8 cellular contexts compared by ENCODE assay signal in the genomic region with DNA sequence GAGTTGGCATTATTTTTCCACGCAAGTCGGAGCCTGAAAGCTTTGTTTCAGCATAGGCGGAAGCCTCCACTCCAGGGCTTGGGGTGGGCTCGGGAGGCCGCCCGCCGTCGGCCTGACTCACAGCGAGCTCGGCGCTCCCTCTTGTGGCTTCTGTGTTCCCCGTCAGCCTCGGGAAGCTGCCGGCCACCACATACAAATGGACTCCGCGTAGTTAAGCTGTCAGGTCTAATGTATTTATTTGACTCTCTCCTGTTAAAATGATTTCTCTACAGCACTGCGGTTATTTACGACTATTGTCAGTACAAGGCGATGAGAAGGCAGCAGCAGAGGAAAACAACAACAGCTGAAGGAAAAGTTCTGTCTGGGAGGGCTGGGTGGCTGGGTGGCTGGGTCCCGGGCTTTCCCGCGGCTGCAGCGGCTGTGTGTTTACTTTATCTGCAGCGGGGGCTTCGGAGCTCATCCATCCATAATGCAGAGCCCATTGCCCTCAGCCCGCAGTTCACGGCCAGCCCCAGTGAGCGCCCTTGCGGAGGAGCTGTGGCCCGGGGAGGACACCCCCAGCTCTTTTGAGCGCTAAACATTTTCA.
DNase-seq lines count a peak whose midpoint lies in the region; ATAC-seq and TF ChIP-seq lines count a peak whose summit lies in the region.

No MANE protein-coding gene starts in this region.

- POLR2A ChIA-PET in IMR-90 (lab: Charles Lee; ENCODE audit: unreplicated experiment), result no interaction called here
- POLR2A ChIA-PET in PC-3 (lab: Charles Lee; ENCODE audit: unreplicated experiment), result interaction anchor here (0.7 kb wide), 1 partner anchor 191 kb away, joined by 3 read pairs; no protein-coding TSS in a partner anchor

- no peak overlapping the region for H3K18ac ChIP-seq in IMR-90 (ENCODE audit: low read depth, low read length)

- H3K9ac ChIP-seq in IMR-90 (ENCODE audit: low read depth, low read length), result no peak overlapping the region
- peak overlapping the region; percentile 38 for H3K9ac ChIP-seq in PC-3 (ENCODE audit: low read length)

- H4K20me1 ChIP-seq in IMR-90 (ENCODE audit: insufficient read depth, low read length) (no peaks in the 10 kb centered on the region), PC-3 (ENCODE audit: low read length) (no peaks in the 10 kb centered on the region)

- no peaks in the 10 kb centered on the region for H3K36me3 ChIP-seq in IMR-90 (ENCODE audit: control insufficient read depth, insufficient read depth, low read length)
- no peaks in the 10 kb centered on the region for H3K36me3 ChIP-seq in PC-3 (ENCODE audit: low read depth, low read length)
- H3K36me3 ChIP-seq in ectodermal cell (ENCODE audit: control insufficient read depth, insufficient read depth, low read length), result no peaks in the 10 kb centered on the region
- H3K36me3 ChIP-seq in stomach, result no peaks in the 10 kb centered on the region

- no peaks in the 10 kb centered on the region for H3K9me2 ChIP-seq in PC-3 (replicated peaks; ENCODE audit: low read length)

- no peaks in the 10 kb centered on the region for H3K79me2 ChIP-seq in PC-3 (ENCODE audit: low read length)

- H3K9me1 ChIP-seq in IMR-90 (ENCODE audit: insufficient read depth, low read length), result no peaks in the 10 kb centered on the region

- peak overlapping the region; percentile 77 for H3K4me2 ChIP-seq in IMR-90 (ENCODE audit: low read depth, low read length)
- peak overlapping the region; percentile 90 for H3K4me2 ChIP-seq in PC-3 (ENCODE audit: low read length)

- no peak overlapping the region for H3K4ac ChIP-seq in IMR-90 (ENCODE audit: low read depth, low read length)

- no peaks in the 10 kb centered on the region for H3F3A ChIP-seq in PC-3 (ENCODE audit: low read length, unreplicated experiment)

- CTCF ChIA-PET in IMR-90 (lab: Yijun Ruan, JAX) (interaction anchor here (0.5 to 1.7 kb wide), 12 partner anchors 9 to 1186 kb away, joined by 3 to 11 read pairs (median 4); no protein-coding TSS in a partner anchor), PC-3 (lab: Charles Lee) (interaction anchor here (0.5 to 2.7 kb wide), 26 partner anchors 20 to 1186 kb away, joined by 3 to 35 read pairs (median 4); no protein-coding TSS in a partner anchor)

- WGBS in IMR-90 (ENCODE audit: extremely low coverage in 2 of 2, insufficient read length in 1 of 2), 2 experiments, result 0% methylated on average over 4 of the region's 31 CpGs; no CpG with 5 or more reads in 1 of the 2 experiments
- 6 to 7% methylated on average over 31 of the region's 31 CpGs for WGBS in ectodermal cell, 2 experiments
- WGBS in stomach, 5 donors, result 2 to 6% (median 3%) methylated on average over 30 to 31 of the region's 31 CpGs

- TF ChIP-seq POLR2A in IMR-90 (IDR thresholded peaks at IDR 0.05; ENCODE audit: low read depth, low read length) (no peak), stomach (IDR thresholded peaks at IDR 0.05) (no peak)

- H3K4me1 ChIP-seq in IMR-90 (ENCODE audit: control insufficient read depth, insufficient read depth, low read length) (no peaks in the 10 kb centered on the region), PC-3 (ENCODE audit: insufficient read depth, low read length) (peaks cover 25% of the 10 kb centered on the region), ectodermal cell (ENCODE audit: control insufficient read depth, insufficient read depth, low read length) (peaks cover 5% of the 10 kb centered on the region), stomach (peaks cover 0 to 16% (median 11%) of the 10 kb centered on the region in 4 donors)

- H3K23ac ChIP-seq in IMR-90 (ENCODE audit: low read depth, low read length), result no peak overlapping the region

- no peaks in the 10 kb centered on the region for H3K79me1 ChIP-seq in IMR-90 (ENCODE audit: low read depth in 1 of 2, low read length in 2 of 2)

- dilution Hi-C loops in IMR-90 (cut with HindIII; ENCODE audit: low sequenced_read_pairs, unreplicated experiment), result no loop called here

- BruUV-seq in IMR-90 (replicated peaks; lab: Mats Ljungman, UMichigan), result no TSS peak
- no TSS peak for BruUV-seq in PC-3 (replicated peaks; lab: Mats Ljungman, UMichigan)

- no peak overlapping the region for H3K27ac ChIP-seq in IMR-90 (ENCODE audit: insufficient read depth, low read length)
- peak overlapping the region; percentile 26 for H3K27ac ChIP-seq in PC-3 (ENCODE audit: low read length)
- no peak overlapping the region for H3K27ac ChIP-seq in ectodermal cell (ENCODE audit: insufficient read depth, low read depth, low read length, poor library complexity, severe bottlenecking)
- no peak overlapping the region for H3K27ac ChIP-seq in stomach

- TF ChIP-seq RAD21 in IMR-90 (IDR thresholded peaks at IDR 0.05; ENCODE audit: low read length), result peak; percentile 57

- H3K4me3 ChIP-seq in IMR-90 (ENCODE audit: insufficient read depth, low read depth, low read length) (no peak overlapping the region), PC-3 (ENCODE audit: low read length) (peak overlapping the region; percentile 66), ectodermal cell (ENCODE audit: insufficient read depth, low read depth, low read length) (peak overlapping the region; percentile 31), stomach (peak overlapping the region; percentile 12 to 30 (median 19))

- H2BK120ac ChIP-seq in IMR-90 (ENCODE audit: low read depth, low read length), result no peak overlapping the region

- ATAC-seq in GM21390 (IDR thresholded peaks at IDR 0.05; ENCODE audit: unreplicated experiment) (peak; percentile 79), IMR-90 (ENCODE audit: low read depth) (peak; percentile 97), PC-3 (peak; percentile 82)

- DNase-seq in DMS79 treated with DMSO at 0.1 percent for 48 hours (lab: John Stamatoyannopoulos, UW) (peak; percentile 84), IMR-90 (peak; percentile 45), PC-3 (peak; percentile 86), lung microvascular endothelial cell (ENCODE audit: low read depth in 2 of 2) (peak; percentile 79 to 80), stomach (peak; percentile 58)
- no peak for DNase-seq in activated naive CD4-positive, alpha-beta T cell treated with Interleukin-2 at 50 U/mL for 16 hours

- no peak overlapping the region for H2AK9ac ChIP-seq in IMR-90 (replicated peaks; ENCODE audit: low read depth, low read length, poor library complexity)

- no peak overlapping the region for H4K5ac ChIP-seq in IMR-90 (ENCODE audit: low read depth, low read length)

- in situ Hi-C loops in IMR-90 (cut with MboI; ENCODE audit: low sequenced_read_pairs), result loop anchor here (10.0 kb wide), 1 partner anchor 227 kb away; no protein-coding TSS in a partner anchor

- H2AK5ac ChIP-seq in IMR-90 (ENCODE audit: low read depth, low read length), result no peak overlapping the region

- H2BK20ac ChIP-seq in IMR-90 (ENCODE audit: low read depth, low read length), result no peak overlapping the region

- no peak overlapping the region for H4K8ac ChIP-seq in IMR-90 (ENCODE audit: low read depth in 2 of 2, low read length in 2 of 2)

- no peak overlapping the region for H3K56ac ChIP-seq in IMR-90 (ENCODE audit: extremely low read depth, insufficient read depth, low read length)

- H3K14ac ChIP-seq in IMR-90 (replicated peaks; ENCODE audit: low read depth, low read length), result no peak overlapping the region

- no peak overlapping the region for H2BK5ac ChIP-seq in IMR-90 (ENCODE audit: low read depth, low read length, poor library complexity, severe bottlenecking)

- TF ChIP-seq CTCF in IMR-90 (conservative IDR thresholded peaks at IDR 0.05; ENCODE audit: low read depth, low read length) (peak; percentile 65), PC-3 (conservative IDR thresholded peaks at IDR 0.05; ENCODE audit: low read depth, low read length) (peak; percentile 98), stomach (IDR thresholded peaks at IDR 0.05) (peak in 4 of 7 experiments; percentile 48 to 58 (median 50))

- H4K91ac ChIP-seq in IMR-90 (ENCODE audit: insufficient read depth, low read depth, low read length), result no peak overlapping the region

- peak overlapping the region; percentile 64 for H2AFZ ChIP-seq in IMR-90 (replicated peaks; ENCODE audit: low read length, poor library complexity)
- H2AFZ ChIP-seq in PC-3 (ENCODE audit: low read length), result peak overlapping the region; percentile 93

- no peaks in the 10 kb centered on the region for H3K9me3 ChIP-seq in IMR-90 (ENCODE audit: control insufficient read depth, insufficient read depth, low read length)
- no peaks in the 10 kb centered on the region for H3K9me3 ChIP-seq in PC-3 (ENCODE audit: low read length)
- no peaks in the 10 kb centered on the region for H3K9me3 ChIP-seq in ectodermal cell (ENCODE audit: control insufficient read depth, low read length)
- H3K9me3 ChIP-seq in stomach, result no peaks in the 10 kb centered on the region

- H2BK15ac ChIP-seq in IMR-90 (ENCODE audit: low read depth, low read length), result no peak overlapping the region

- TF ChIP-seq EP300 in stomach (IDR thresholded peaks at IDR 0.05), result no peak

- H3K27me3 ChIP-seq in IMR-90 (ENCODE audit: control insufficient read depth, insufficient read depth, low read length) (peaks cover 13% of the 10 kb centered on the region), PC-3 (ENCODE audit: low read length) (no peaks in the 10 kb centered on the region), ectodermal cell (ENCODE audit: control insufficient read depth, insufficient read depth, low read length, poor library complexity, severe bottlenecking) (peaks cover 16% of the 10 kb centered on the region), stomach (peaks cover 0 to 46% (median 26%) of the 10 kb centered on the region in 3 donors)

- intact Hi-C loops in IMR-90 (cut with micrococcal nuclease) (loop anchor here (1.0 to 2.0 kb wide), 3 partner anchors 147 to 555 kb away; no protein-coding TSS in a partner anchor), PC-3 (cut with micrococcal nuclease) (loop anchor here (1.0 to 5.0 kb wide), 9 partner anchors 41 to 960 kb away; no protein-coding TSS in a partner anchor), stomach (cut with DNase I; ENCODE audit: low total_unique reads) (no loop called here)

TF ChIP-seq in IMR-90, 13 proteins besides CTCF, POLR2A, EP300 and RAD21:
- TF ChIP-seq SMC3 (IDR thresholded peaks at IDR 0.05; ENCODE audit: low read depth, low read length) (peak; percentile 46), BHLHE40 (IDR thresholded peaks at IDR 0.05; ENCODE audit: low read depth, low read length) (no peak)
TF ChIP-seq in IMR-90: peak in this region for 1.
